17 cellular contexts compared by ENCODE assay signal in the genomic region with DNA sequence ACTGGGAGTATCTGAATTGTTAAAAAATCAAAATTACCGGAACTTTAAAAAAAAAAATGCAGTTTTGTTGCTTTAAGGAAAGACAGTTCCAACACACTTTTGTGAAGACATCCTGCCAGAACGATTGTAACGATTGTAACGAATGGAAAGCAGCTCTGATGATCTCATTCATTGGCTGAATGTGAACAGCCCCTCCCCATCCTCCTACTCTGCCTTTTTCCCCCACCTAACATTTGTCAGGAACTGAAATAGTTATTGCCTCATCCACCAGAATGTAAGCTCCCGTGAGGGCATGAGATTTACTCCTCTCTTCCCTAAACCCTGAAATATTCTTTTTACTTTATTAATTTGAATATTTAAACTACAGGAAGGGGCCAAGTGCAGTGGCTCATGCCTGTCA. TPM values are rescaled to one million over a fixed set of nuclear protein-coding genes. Genes with fewer than 3 reads are reported as not detected.
DNase-seq lines count a peak whose midpoint lies in the region; ATAC-seq and TF ChIP-seq lines count a peak whose summit lies in the region.
"Had no signal": no experiment of that assay in that cellular context is flagged by ENCODE, and none has a peak within 500 bp of the region (broad histone marks: within the 10 kb centered on the region; RNA-seq: fewer than 3 reads in every experiment).

No MANE protein-coding gene starts in this region.

- in situ Hi-C loops in KBM-7 (cut with MboI; ENCODE audit: low pct_unique_long_range_greater_than_20kb, low sequenced_read_pairs): no loop called here

- peak overlapping the region; percentile 67 for H3K27ac ChIP-seq in psoas muscle
- H3K27ac ChIP-seq: SK-N-MC had no signal

- H3K4me3 ChIP-seq in fibroblast of pulmonary artery (replicated peaks; ENCODE audit: low read depth, low read length): no peak overlapping the region
- no peak overlapping the region for H3K4me3 ChIP-seq in psoas muscle
- H3K4me3 ChIP-seq: breast epithelium, SK-N-MC had no signal

- H3K27ac Mint-ChIP-seq in activated CD4-positive, alpha-beta T cell treated with anti-CD3 and anti-CD28 coated beads for 36 hours: peak overlapping the region; percentile 87
- H3K27ac Mint-ChIP-seq in activated CD8-positive, alpha-beta T cell treated with anti-CD3 and anti-CD28 coated beads for 36 hours: peak overlapping the region; percentile 80
- H3K27ac Mint-ChIP-seq: type B pancreatic cell had no signal

- no peak for TF ChIP-seq CTCF in activated CD8-positive, alpha-beta T cell treated with anti-CD3 and anti-CD28 coated beads for 36 hours (IDR thresholded peaks at IDR 0.05)
- TF ChIP-seq CTCF in fibroblast of pulmonary artery (IDR thresholded peaks at IDR 0.05; ENCODE audit: low read length, missing control alignments): no peak
- no peak for TF ChIP-seq CTCF in psoas muscle (IDR thresholded peaks at IDR 0.05)

- POLR2A ChIA-PET in activated CD4-positive, alpha-beta T cell treated with anti-CD3 and anti-CD28 coated beads for 36 hours (lab: Charles Lee): no interaction called here
- POLR2A ChIA-PET in activated CD8-positive, alpha-beta T cell treated with anti-CD3 and anti-CD28 coated beads for 36 hours (lab: Charles Lee): interaction anchor here (1.0 to 1.9 kb wide), 3 partner anchors 8 to 26 kb away, joined by 3 to 5 read pairs (median 4); no protein-coding TSS in a partner anchor

- H3K9me3 Mint-ChIP-seq in activated CD4-positive, alpha-beta T cell treated with anti-CD3 and anti-CD28 coated beads for 36 hours (ENCODE audit: low read depth): no peaks in the 10 kb centered on the region
- no peaks in the 10 kb centered on the region for H3K9me3 Mint-ChIP-seq in activated CD8-positive, alpha-beta T cell treated with anti-CD3 and anti-CD28 coated beads for 36 hours
- H3K9me3 Mint-ChIP-seq: memory B cell, type B pancreatic cell had no signal

- no peak for DNase-seq in activated CD4-positive, alpha-beta T cell treated with anti-CD3 and anti-CD28 coated beads for 36 hours
- DNase-seq in activated CD4-positive, alpha-beta T cell treated with anti-CD3 and anti-CD28 coated beads, Interleukin-2, amount 50 U/mL, for 1 hour: no peak
- no peak for DNase-seq in activated CD8-positive, alpha-beta T cell treated with anti-CD3 and anti-CD28 coated beads for 36 hours
- peak; percentile 80 for DNase-seq in fibroblast of pulmonary artery (ENCODE audit: low read depth)
- no peak for DNase-seq in psoas muscle
- no peak for DNase-seq in COR-L47 (lab: John Stamatoyannopoulos, UW)
- no peak for DNase-seq in KBM-7
- DNase-seq in NCI-H2196 (lab: John Stamatoyannopoulos, UW; ENCODE audit: unreplicated experiment): no peak
- DNase-seq: 8988T; Kasumi-1; NCI-H2029 treated with DMSO at 0.1 percent for 48 hours; NK-92 treated with Interleukin-12 subunit alpha and Interleukin-12 subunit beta, amount 100 ng/mL, for 24 hours; occipital lobe had no signal

- H3K4me3 Mint-ChIP-seq in activated CD4-positive, alpha-beta T cell treated with anti-CD3 and anti-CD28 coated beads for 36 hours: no peak overlapping the region
- no peak overlapping the region for H3K4me3 Mint-ChIP-seq in activated CD8-positive, alpha-beta T cell treated with anti-CD3 and anti-CD28 coated beads for 36 hours
- H3K4me3 Mint-ChIP-seq: memory B cell, type B pancreatic cell had no signal

- H3K9me3 ChIP-seq in psoas muscle: no peaks in the 10 kb centered on the region
- H3K9me3 ChIP-seq: breast epithelium had no signal

- 33 to 41% (median 38%) methylated on average over 5 of the region's 5 CpGs for WGBS in psoas muscle, 3 donors

- no peaks in the 10 kb centered on the region for H3K4me1 ChIP-seq in psoas muscle
- H3K4me1 ChIP-seq: breast epithelium had no signal

- CTCF ChIA-PET in activated CD4-positive, alpha-beta T cell treated with anti-CD3 and anti-CD28 coated beads for 36 hours (lab: Charles Lee): interaction anchor here (0.7 to 4.1 kb wide), 6 partner anchors 12 to 1664 kb away, joined by 3 to 27 read pairs (median 4); no protein-coding TSS in a partner anchor
- CTCF ChIA-PET in activated CD8-positive, alpha-beta T cell treated with anti-CD3 and anti-CD28 coated beads for 36 hours (lab: Charles Lee): interaction anchor here (0.8 to 4.2 kb wide), 5 partner anchors 9 to 42 kb away, joined by 3 to 37 read pairs (median 7); no protein-coding TSS in a partner anchor

- H3K4me1 Mint-ChIP-seq in activated CD4-positive, alpha-beta T cell treated with anti-CD3 and anti-CD28 coated beads for 36 hours: peaks cover 71% of the 10 kb centered on the region
- peaks cover 55% of the 10 kb centered on the region for H3K4me1 Mint-ChIP-seq in activated CD8-positive, alpha-beta T cell treated with anti-CD3 and anti-CD28 coated beads for 36 hours (ENCODE audit: low read depth)

- H3K36me3 ChIP-seq in psoas muscle (ENCODE audit: insufficient read depth in 1 of 2, low read depth in 1 of 2): peaks cover 0 to 38% of the 10 kb centered on the region in 2 donors
- H3K36me3 ChIP-seq: breast epithelium had no signal

- peak; percentile 28 for ATAC-seq in activated CD4-positive, alpha-beta T cell treated with anti-CD3 and anti-CD28 coated beads for 36 hours
- ATAC-seq in activated CD8-positive, alpha-beta T cell treated with anti-CD3 and anti-CD28 coated beads for 36 hours: peak; percentile 24
- ATAC-seq in psoas muscle: peak in 3 of 4 donors; percentile 40 to 54 (median 50)

- intact Hi-C loops in activated CD4-positive, alpha-beta T cell treated with anti-CD3 and anti-CD28 coated beads for 36 hours (cut with DNase I, micrococcal nuclease): loop anchor here in 1 of 2 experiments (2.0 kb wide), 1 partner anchor 14 kb away; no protein-coding TSS in a partner anchor
- intact Hi-C loops in activated CD8-positive, alpha-beta T cell treated with anti-CD3 and anti-CD28 coated beads for 36 hours (cut with micrococcal nuclease): no loop called here
- intact Hi-C loops in psoas muscle (cut with DNase I): no loop called here

- H3K27me3 Mint-ChIP-seq in activated CD4-positive, alpha-beta T cell treated with anti-CD3 and anti-CD28 coated beads for 36 hours: no peaks in the 10 kb centered on the region
- H3K27me3 Mint-ChIP-seq in activated CD8-positive, alpha-beta T cell treated with anti-CD3 and anti-CD28 coated beads for 36 hours: no peaks in the 10 kb centered on the region
- H3K27me3 Mint-ChIP-seq: memory B cell, type B pancreatic cell had no signal

- H3K36me3 Mint-ChIP-seq in activated CD4-positive, alpha-beta T cell treated with anti-CD3 and anti-CD28 coated beads for 36 hours (ENCODE audit: low read depth): peaks cover 76% of the 10 kb centered on the region
- H3K36me3 Mint-ChIP-seq in activated CD8-positive, alpha-beta T cell treated with anti-CD3 and anti-CD28 coated beads for 36 hours (ENCODE audit: low read depth): peaks cover 71% of the 10 kb centered on the region
- H3K36me3 Mint-ChIP-seq: type B pancreatic cell had no signal

- H3K27me3 ChIP-seq in psoas muscle (ENCODE audit: insufficient read depth in 3 of 3, low read length in 2 of 3): no peaks in the 10 kb centered on the region
- H3K27me3 ChIP-seq: breast epithelium had no signal

RNA-seq across cellular contexts. Expression of a gene that starts 23.1 kb away (rescaled TPM):
- 10 to 100 TPM; 19.8 to 23.2 TPM for total RNA-seq in activated CD4-positive, alpha-beta T cell treated with anti-CD3 and anti-CD28 coated beads for 36 hours
- 10 to 100 TPM; 19.9 TPM for total RNA-seq in activated CD8-positive, alpha-beta T cell treated with anti-CD3 and anti-CD28 coated beads for 36 hours
- total RNA-seq in psoas muscle: 1 to 10 TPM; 1.2 to 2.4 (median 1.7) TPM
- under 1 TPM; 0.18 to 0.44 (median 0.22) TPM for polyA plus RNA-seq in psoas muscle

RNA-seq across cellular contexts. Expression of a gene that starts 50.6 kb away (rescaled TPM):
- 100 to 1,000 TPM; 110 to 120 TPM for total RNA-seq in activated CD4-positive, alpha-beta T cell treated with anti-CD3 and anti-CD28 coated beads for 36 hours
- 100 to 1,000 TPM; 125 to 128 TPM for total RNA-seq in activated CD8-positive, alpha-beta T cell treated with anti-CD3 and anti-CD28 coated beads for 36 hours
- total RNA-seq in psoas muscle: 1 to 10 TPM; 3.0 to 5.3 (median 4.4) TPM
- 1 to 10 TPM; 1.6 to 4.6 (median 1.6) TPM for polyA plus RNA-seq in psoas muscle

Comparison
In these comparisons a context has a peak if more than half of its experiments do, and no peak if none do; other contexts are left out.
1. RNA of a gene that starts 23.1 kb away (total RNA-seq): 19.8 to 23.2 TPM in activated CD4-positive, alpha-beta T cell treated with anti-CD3 and anti-CD28 coated beads for 36 hours and 19.9 TPM in activated CD8-positive, alpha-beta T cell treated with anti-CD3 and anti-CD28 coated beads for 36 hours; 1.2 to 2.4 TPM in psoas muscle; every median in the first group is over 4 times any median in the second.
2. RNA of a gene that starts 50.6 kb away (total RNA-seq): 125 to 128 TPM in activated CD8-positive, alpha-beta T cell treated with anti-CD3 and anti-CD28 coated beads for 36 hours and 110 to 120 TPM in activated CD4-positive, alpha-beta T cell treated with anti-CD3 and anti-CD28 coated beads for 36 hours; 3.0 to 5.3 TPM in psoas muscle; every median in the first group is over 10 times any median in the second.
3. Peak in every context shown above with its lines, with median percentiles within 50 percentile points of each other: ATAC-seq.